11 cellular contexts compared by ENCODE assay signal in the genomic region with DNA sequence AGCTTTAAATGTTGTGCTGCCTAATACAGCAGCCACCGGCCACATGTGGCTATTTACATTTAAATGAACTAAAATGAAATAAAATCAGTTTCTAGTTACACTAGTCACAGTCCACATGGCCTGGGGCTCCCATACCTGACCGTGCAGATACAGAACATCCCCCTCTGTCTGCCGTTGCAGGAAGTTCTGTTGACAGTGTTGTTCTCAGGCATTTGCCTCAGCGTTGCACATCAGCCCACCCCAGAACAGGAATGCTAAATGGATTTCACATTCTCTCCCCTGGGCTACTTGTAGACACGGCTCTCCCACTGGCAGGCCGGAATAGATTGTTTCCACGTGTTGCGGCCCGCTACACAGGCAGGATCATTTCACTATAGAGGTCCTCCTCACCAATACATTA. TPM values are rescaled to one million over a fixed set of nuclear protein-coding genes. Genes with fewer than 3 reads are reported as not detected.
DNase-seq lines count a peak whose midpoint lies in the region; ATAC-seq, FAIRE-seq and TF ChIP-seq lines count a peak whose summit lies in the region.
"Had no signal": no experiment of that assay in that cellular context is flagged by ENCODE, and none has a peak within 500 bp of the region (broad histone marks: within the 10 kb centered on the region; RNA-seq: fewer than 3 reads in every experiment).

No MANE protein-coding gene starts in this region.

- no peak overlapping the region for H3K4me2 ChIP-seq in osteoblast (ENCODE audit: insufficient read depth, low read length)

- peaks cover 84% of the 10 kb centered on the region for H3K36me3 ChIP-seq in brain microvascular endothelial cell (replicated peaks)
- H3K36me3 ChIP-seq in osteoblast (ENCODE audit: insufficient read depth, low read length): peaks cover 82% of the 10 kb centered on the region
- H3K36me3 ChIP-seq in kidney (ENCODE audit: control insufficient read depth in 1 of 2, insufficient read depth in 2 of 2, low read length in 2 of 2): peaks cover 42 to 90% of the 10 kb centered on the region in 2 donors

- H3K27me3 ChIP-seq in brain microvascular endothelial cell (replicated peaks) (no peaks in the 10 kb centered on the region), osteoblast (ENCODE audit: insufficient read depth, low read length) (no peaks in the 10 kb centered on the region)
- H3K27me3 ChIP-seq: neutrophil had no signal

- intact Hi-C loops in kidney (cut with DNase I): no loop called here

- in situ Hi-C loops in brain microvascular endothelial cell (cut with HindIII; ENCODE audit: low pct_ligation_motif_present, low sequenced_read_pairs): no loop called here

- H3K9me3 ChIP-seq in osteoblast (ENCODE audit: low read depth, low read length) (no peaks in the 10 kb centered on the region), kidney (ENCODE audit: control insufficient read depth in 1 of 2, low read length in 2 of 2) (no peaks in the 10 kb centered on the region)
- H3K9me3 ChIP-seq: neutrophil had no signal

- FAIRE-seq in kidney (lab: Jason Lieb, UNC): no peak
- FAIRE-seq: GM19239 had no signal

- no peak overlapping the region for H3K9ac ChIP-seq in kidney (ENCODE audit: low read length in 2 of 2)

- TF ChIP-seq CTCF in GM12872 (IDR thresholded peaks at IDR 0.05; ENCODE audit: insufficient read depth, low read depth, low read length): peak; percentile 26; the same call in 1 of the 3 replicates
- TF ChIP-seq CTCF in brain microvascular endothelial cell (IDR thresholded peaks at IDR 0.05; ENCODE audit: low read depth, low read length, missing control alignments): peak; percentile 68
- peak; percentile 20 for TF ChIP-seq CTCF in osteoblast (IDR thresholded peaks at IDR 0.05; ENCODE audit: extremely low read depth, low read depth, low read length)
- TF ChIP-seq CTCF in kidney (IDR thresholded peaks at IDR 0.05; ENCODE audit: borderline replicate concordance, extremely low read depth, insufficient read depth): no peak

- H3K4me3 ChIP-seq in brain microvascular endothelial cell (ENCODE audit: low read depth, low read length): no peak overlapping the region
- H3K4me3 ChIP-seq in osteoblast (ENCODE audit: insufficient read depth, low read length): no peak overlapping the region
- H3K4me3 ChIP-seq in kidney (ENCODE audit: low read length in 2 of 2): no peak overlapping the region

- no peak overlapping the region for H2AFZ ChIP-seq in osteoblast (ENCODE audit: low read length)

- H4K20me1 ChIP-seq in osteoblast (ENCODE audit: insufficient read depth, low read length): no peaks in the 10 kb centered on the region

- DNase-seq in brain microvascular endothelial cell (no peak), osteoblast (ENCODE audit: insufficient read length, low spot score, missing footprints) (no peak), kidney (no peak), NCI-H510A (lab: John Stamatoyannopoulos, UW) (no peak)
- DNase-seq in stimulated activated CD4-positive, alpha-beta T cell treated with anti-CD3 and anti-CD28 coated beads, Interleukin-2, amount 100 ng/mL, for 24 hours: no peak
- DNase-seq: activated CD4-positive, CD25-positive, alpha-beta regulatory T cell treated with anti-CD3 and anti-CD28 coated beads, Interleukin-2, amount 50 U/mL, for 72 hours had no signal

- peaks cover 15% of the 10 kb centered on the region for H3K79me2 ChIP-seq in osteoblast (ENCODE audit: insufficient read depth, low read length)

- ATAC-seq in HG03280 (IDR thresholded peaks at IDR 0.05; ENCODE audit: unreplicated experiment) (peak; percentile 55), GM18502 (IDR thresholded peaks at IDR 0.05; ENCODE audit: poor library complexity, unreplicated experiment) (no peak)

- peaks cover 47% of the 10 kb centered on the region for H3K4me1 ChIP-seq in osteoblast (ENCODE audit: insufficient read depth, low read length)
- peaks cover 0 to 2% of the 10 kb centered on the region in 2 donors for H3K4me1 ChIP-seq in kidney (ENCODE audit: control insufficient read depth in 1 of 2, insufficient read depth in 1 of 2, low read depth in 1 of 2, low read length in 2 of 2)

- peak overlapping the region; percentile 99 for H3K27ac ChIP-seq in brain microvascular endothelial cell
- peak overlapping the region; percentile 84 for H3K27ac ChIP-seq in osteoblast (ENCODE audit: low read depth, low read length)
- no peak overlapping the region for H3K27ac ChIP-seq in kidney (ENCODE audit: low read depth in 2 of 2, low read length in 2 of 2)
- H3K27ac ChIP-seq: neutrophil had no signal

RNA-seq across cellular contexts. Expression of gene JAG1, which starts 26.3 kb away (rescaled TPM):
- total RNA-seq in osteoblast: 49.2 and 60.1 TPM in 2 replicates
- 132 TPM for total RNA-seq in kidney
- 18.0 TPM for polyA plus RNA-seq in kidney (ENCODE audit: insufficient read depth, low read depth, low replicate concordance)

Comparison
In these comparisons a context has a peak if more than half of its experiments do, and no peak if none do; other contexts are left out.
1. H3K27ac ChIP-seq: peak in brain microvascular endothelial cell (single experiment) and osteoblast (single experiment); none in kidney (0 of 2).